13 cellular contexts compared by ENCODE assay signal in genomic region chr12:88854260-88854659, GRCh38.
DNase-seq lines count a peak whose midpoint lies in the region; ATAC-seq and TF ChIP-seq lines count a peak whose summit lies in the region.
"Had no signal": no experiment of that assay in that cellular context is flagged by ENCODE, and none has a peak within 500 bp of the region (broad histone marks: within the 10 kb centered on the region; RNA-seq: fewer than 3 reads in every experiment).

No MANE protein-coding gene starts in this region.

- BruUV-seq in Caco-2 (replicated peaks; lab: Mats Ljungman, UMichigan) = no TSS peak

- POLR2A ChIA-PET in Caco-2 (lab: Charles Lee) = no interaction called here

- CTCF ChIA-PET in Caco-2 (lab: Charles Lee) = no interaction called here
- CTCF ChIA-PET in activated CD8-positive, alpha-beta memory T cell treated with anti-CD3 and anti-CD28 coated beads, Interleukin-2, amount 10 ng/mL, durations not matched to agents 7 days and 5 days (lab: Charles Lee) = no interaction called here

- H3K9me3 Mint-ChIP-seq in Caco-2 (ENCODE audit: unreplicated experiment) (peaks cover 45% of the 10 kb centered on the region), mesothelial cell of epicardium (peaks cover 31% of the 10 kb centered on the region)
- no peaks in the 10 kb centered on the region for H3K9me3 Mint-ChIP-seq in activated CD8-positive, alpha-beta memory T cell treated with anti-CD3 and anti-CD28 coated beads, Interleukin-2, amount 10 ng/mL, durations not matched to agents 7 days and 5 days (ENCODE audit: low read depth)

- DNase-seq in Caco-2 = peak in 1 of 2 experiments; percentile 63
- peak; percentile 69 for DNase-seq in LoVo (ENCODE audit: low spot score)
- DNase-seq in dedifferentiated amniotic fluid mesenchymal stem cell (ENCODE audit: extremely low spot score) = peak; percentile 36
- DNase-seq in mesothelial cell of epicardium (ENCODE audit: low spot score in 2 of 2, unreplicated experiment in 2 of 2) = no peak
- DNase-seq in activated T-cell treated with anti-CD3 and anti-CD28 coated beads, Interleukin-2, amount 50 U/mL, for 1 hour = no peak
- no peak for DNase-seq in SIG-M5 (lab: John Stamatoyannopoulos, UW)
- no peak for DNase-seq in activated CD8-positive, alpha-beta memory T cell treated with anti-CD3 and anti-CD28 coated beads, Interleukin-2, amount 10 ng/mL, durations not matched to agents 7 days and 5 days
- DNase-seq in AML-193 (lab: John Stamatoyannopoulos, UW) = no peak
- DNase-seq: activated naive CD8-positive, alpha-beta T cell treated with anti-CD3 and anti-CD28 coated beads, Interleukin-2, amount 10 ng/mL, durations not matched to agents 7 days and 5 days; endodermal cell; NCI-H187; small intestine; upper lobe of right lung had no signal

- H3K4me1 ChIP-seq in Caco-2 = peaks cover 26% of the 10 kb centered on the region
- H3K4me1 ChIP-seq: upper lobe of right lung had no signal

- H3K36me3 Mint-ChIP-seq in Caco-2 (ENCODE audit: insufficient read depth, unreplicated experiment) = peaks cover 20% of the 10 kb centered on the region
- H3K36me3 Mint-ChIP-seq in mesothelial cell of epicardium = peaks cover 27% of the 10 kb centered on the region
- H3K36me3 Mint-ChIP-seq in activated CD8-positive, alpha-beta memory T cell treated with anti-CD3 and anti-CD28 coated beads, Interleukin-2, amount 10 ng/mL, durations not matched to agents 7 days and 5 days = no peaks in the 10 kb centered on the region
- H3K36me3 Mint-ChIP-seq: activated naive CD8-positive, alpha-beta T cell treated with anti-CD3 and anti-CD28 coated beads, Interleukin-2, amount 10 ng/mL, durations not matched to agents 7 days and 5 days had no signal

- H3K4me3 ChIP-seq in Caco-2 (ENCODE audit: low read depth, low read length) = no peak overlapping the region
- H3K4me3 ChIP-seq: upper lobe of right lung had no signal

- H3K27me3 Mint-ChIP-seq in Caco-2 (ENCODE audit: insufficient read depth, unreplicated experiment) = no peaks in the 10 kb centered on the region
- no peaks in the 10 kb centered on the region for H3K27me3 Mint-ChIP-seq in mesothelial cell of epicardium (ENCODE audit: low read depth)
- no peaks in the 10 kb centered on the region for H3K27me3 Mint-ChIP-seq in activated CD8-positive, alpha-beta memory T cell treated with anti-CD3 and anti-CD28 coated beads, Interleukin-2, amount 10 ng/mL, durations not matched to agents 7 days and 5 days
- H3K27me3 Mint-ChIP-seq: activated naive CD8-positive, alpha-beta T cell treated with anti-CD3 and anti-CD28 coated beads, Interleukin-2, amount 10 ng/mL, durations not matched to agents 7 days and 5 days had no signal

- TF ChIP-seq CTCF in Caco-2 (IDR thresholded peaks at IDR 0.05; ENCODE audit: insufficient read depth in 1 of 2, low read depth in 1 of 2, low read length in 1 of 2, severe bottlenecking in 1 of 2, unreplicated experiment in 1 of 2) (no peak), mesothelial cell of epicardium (IDR thresholded peaks at IDR 0.05; ENCODE audit: unreplicated experiment) (no peak)

- H3K9me3 ChIP-seq in Caco-2 = peaks cover 19% of the 10 kb centered on the region
- H3K9me3 ChIP-seq: upper lobe of right lung had no signal

- no peak for ATAC-seq in activated CD8-positive, alpha-beta memory T cell treated with anti-CD3 and anti-CD28 coated beads, Interleukin-2, amount 10 ng/mL, durations not matched to agents 7 days and 5 days
- ATAC-seq: upper lobe of right lung had no signal

- intact Hi-C loops in Caco-2 (cut with micrococcal nuclease; ENCODE audit: unreplicated experiment) = loop anchor here (1.0 to 5.0 kb wide), 4 partner anchors 47 to 139 kb away; no protein-coding TSS in a partner anchor

- peak overlapping the region; percentile 84 for H3K27ac Mint-ChIP-seq in Caco-2 (ENCODE audit: unreplicated experiment)
- peak overlapping the region; percentile 66 for H3K27ac Mint-ChIP-seq in mesothelial cell of epicardium
- no peak overlapping the region for H3K27ac Mint-ChIP-seq in activated CD8-positive, alpha-beta memory T cell treated with anti-CD3 and anti-CD28 coated beads, Interleukin-2, amount 10 ng/mL, durations not matched to agents 7 days and 5 days
- H3K27ac Mint-ChIP-seq: activated naive CD8-positive, alpha-beta T cell treated with anti-CD3 and anti-CD28 coated beads, Interleukin-2, amount 10 ng/mL, durations not matched to agents 7 days and 5 days; endodermal cell had no signal

- H3K4me3 Mint-ChIP-seq in Caco-2 (ENCODE audit: unreplicated experiment) = peak overlapping the region; percentile 20
- no peak overlapping the region for H3K4me3 Mint-ChIP-seq in mesothelial cell of epicardium
- H3K4me3 Mint-ChIP-seq in activated CD8-positive, alpha-beta memory T cell treated with anti-CD3 and anti-CD28 coated beads, Interleukin-2, amount 10 ng/mL, durations not matched to agents 7 days and 5 days = no peak overlapping the region
- H3K4me3 Mint-ChIP-seq: activated naive CD8-positive, alpha-beta T cell treated with anti-CD3 and anti-CD28 coated beads, Interleukin-2, amount 10 ng/mL, durations not matched to agents 7 days and 5 days; endodermal cell had no signal

- H3K4me1 Mint-ChIP-seq in Caco-2 (ENCODE audit: low read depth, unreplicated experiment) = peaks cover 20% of the 10 kb centered on the region
- H3K4me1 Mint-ChIP-seq in mesothelial cell of epicardium = peaks cover 17% of the 10 kb centered on the region
- no peaks in the 10 kb centered on the region for H3K4me1 Mint-ChIP-seq in activated CD8-positive, alpha-beta memory T cell treated with anti-CD3 and anti-CD28 coated beads, Interleukin-2, amount 10 ng/mL, durations not matched to agents 7 days and 5 days
- H3K4me1 Mint-ChIP-seq: activated naive CD8-positive, alpha-beta T cell treated with anti-CD3 and anti-CD28 coated beads, Interleukin-2, amount 10 ng/mL, durations not matched to agents 7 days and 5 days had no signal

- H3K36me3 ChIP-seq in Caco-2 (ENCODE audit: control insufficient read depth, insufficient read depth, low read length) = no peaks in the 10 kb centered on the region
- H3K36me3 ChIP-seq: upper lobe of right lung had no signal

- H3K27me3 ChIP-seq in Caco-2 (replicated peaks; ENCODE audit: control insufficient read depth, insufficient read depth, low read length) = no peaks in the 10 kb centered on the region
- H3K27me3 ChIP-seq: upper lobe of right lung had no signal

Comparison
In these comparisons a context has a peak if more than half of its experiments do, and no peak if none do; other contexts are left out.
1. DNase-seq: peak in LoVo (single experiment) and dedifferentiated amniotic fluid mesenchymal stem cell (single experiment); none in mesothelial cell of epicardium (0 of 2), activated T-cell treated with anti-CD3 and anti-CD28 coated beads, Interleukin-2, amount 50 U/mL, for 1 hour (single experiment), SIG-M5 (single experiment), activated CD8-positive, alpha-beta memory T cell treated with anti-CD3 and anti-CD28 coated beads, Interleukin-2, amount 10 ng/mL, durations not matched to agents 7 days and 5 days (single experiment) and AML-193 (0 of 2).